15 cellular contexts compared by ENCODE assay signal in genomic region chr2:72497761-72498160, GRCh38.
"Had no signal": no experiment of that assay in that cellular context is flagged by ENCODE, and none has a peak within 500 bp of the region (broad histone marks: within the 10 kb centered on the region; RNA-seq: fewer than 3 reads in every experiment).

No MANE protein-coding gene starts in this region.

- DNase-seq: activated CD4-positive, alpha-beta T cell treated with anti-CD3 and anti-CD28 coated beads, Interleukin-2, amount 50 U/mL, for 4 hours; activated CD4-positive, CD25-positive, alpha-beta regulatory T cell treated with anti-CD3 and anti-CD28 coated beads, Interleukin-2, amount 50 U/mL, for 72 hours; activated T-cell treated with anti-CD3 and anti-CD28 coated beads for 4 hours; amniotic stem cell; body of pancreas; caudate nucleus; colonic mucosa; gastrocnemius medialis; heart left ventricle; left colon; naive thymus-derived CD8-positive, alpha-beta T cell; pancreas; spleen; stimulated activated naive CD8-positive, alpha-beta T cell treated with anti-CD3 and anti-CD28 coated beads, Interleukin-15, amount 100 ng/mL, for 72 hours had no signal

- H3K36me3 ChIP-seq: colonic mucosa, pancreas had no signal

- H3K4me3 ChIP-seq: body of pancreas, colonic mucosa, gastrocnemius medialis, heart left ventricle, lung, pancreas, spleen had no signal

- H3K9me3 ChIP-seq: body of pancreas, colonic mucosa, gastrocnemius medialis, heart left ventricle, pancreas had no signal

- H3K27me3 ChIP-seq: body of pancreas, colonic mucosa, gastrocnemius medialis, heart left ventricle, pancreas, spleen had no signal

- H3K27ac ChIP-seq: body of pancreas, colonic mucosa, gastrocnemius medialis, heart left ventricle, pancreas, spleen had no signal

- H3K4me1 ChIP-seq: body of pancreas, colonic mucosa, gastrocnemius medialis, heart left ventricle, pancreas, spleen had no signal
